ENCODE assay signal across 9 cellular contexts in genomic region chrX:78708171-78708570, GRCh38. TPM values are rescaled to one million over a fixed set of nuclear protein-coding genes. Genes with fewer than 3 reads are reported as not detected.
DNase-seq lines count a peak whose midpoint lies in the region; ATAC-seq and TF ChIP-seq lines count a peak whose summit lies in the region.
"Had no signal": no experiment of that assay in that cellular context is flagged by ENCODE, and none has a peak within 500 bp of the region (broad histone marks: within the 10 kb centered on the region; RNA-seq: fewer than 3 reads in every experiment).

No MANE protein-coding gene starts in this region.

- H4K20me1 ChIP-seq in GM23248 (ENCODE audit: insufficient read depth) (no peaks in the 10 kb centered on the region), hepatocyte (ENCODE audit: insufficient read depth, poor library complexity, severe bottlenecking) (no peaks in the 10 kb centered on the region)

- in situ Hi-C loops in GM23248 (cut with MboI) = no loop called here

- no peaks in the 10 kb centered on the region for H3K9me3 ChIP-seq in GM23248 (ENCODE audit: low read depth)
- H3K9me3 ChIP-seq in SJSA1 (replicated peaks) = no peaks in the 10 kb centered on the region
- no peaks in the 10 kb centered on the region for H3K9me3 ChIP-seq in hepatocyte (ENCODE audit: low read depth)
- H3K9me3 ChIP-seq: gastrocnemius medialis had no signal

- H3K79me2 ChIP-seq in GM23248 (ENCODE audit: insufficient read depth) (no peaks in the 10 kb centered on the region), hepatocyte (no peaks in the 10 kb centered on the region)

- 0 to 14% methylated on average over 2 to 3 of the region's 3 CpGs for WGBS in GM23248 (ENCODE audit: low coverage in 1 of 2, low lambda C conversion rate in 2 of 2, missing lambda C conversion rate in 2 of 2), 2 experiments
- 42% methylated on average over 3 of the region's 3 CpGs for WGBS in hepatocyte (ENCODE audit: low lambda C conversion rate, missing lambda C conversion rate)

- H3K9me2 ChIP-seq in GM23248 (ENCODE audit: insufficient read depth) (no peaks in the 10 kb centered on the region), hepatocyte (replicated peaks; ENCODE audit: insufficient read depth) (no peaks in the 10 kb centered on the region)

- TF ChIP-seq CTCF in hepatocyte (IDR thresholded peaks at IDR 0.05; ENCODE audit: poor library complexity) = peak; percentile 27

- ATAC-seq in GM21825 (IDR thresholded peaks at IDR 0.05; ENCODE audit: unreplicated experiment) (no peak), HG03565 (IDR thresholded peaks at IDR 0.05; ENCODE audit: unreplicated experiment) (no peak), HG03354 (IDR thresholded peaks at IDR 0.05; ENCODE audit: poor library complexity, severe bottlenecking, unreplicated experiment) (no peak)
- ATAC-seq: gastrocnemius medialis had no signal

- H3K9ac ChIP-seq in GM23248 = no peak overlapping the region

- H3K4me3 ChIP-seq in GM23248 = no peak overlapping the region
- H3K4me3 ChIP-seq in SJSA1 = no peak overlapping the region
- H3K4me3 ChIP-seq in hepatocyte = no peak overlapping the region
- H3K4me3 ChIP-seq: gastrocnemius medialis had no signal

- H3K4me1 ChIP-seq in GM23248 (ENCODE audit: insufficient read depth) = no peaks in the 10 kb centered on the region
- H3K4me1 ChIP-seq in SJSA1 (replicated peaks) = no peaks in the 10 kb centered on the region
- H3K4me1 ChIP-seq in hepatocyte (ENCODE audit: insufficient read depth) = no peaks in the 10 kb centered on the region
- H3K4me1 ChIP-seq: gastrocnemius medialis had no signal

- no peaks in the 10 kb centered on the region for H3F3A ChIP-seq in GM23248 (ENCODE audit: insufficient read depth)

- H3K27me3 ChIP-seq in GM23248 (replicated peaks; ENCODE audit: insufficient read depth) (no peaks in the 10 kb centered on the region), SJSA1 (replicated peaks) (no peaks in the 10 kb centered on the region), hepatocyte (no peaks in the 10 kb centered on the region)
- H3K27me3 ChIP-seq: gastrocnemius medialis had no signal

- DNase-seq in AG08395 (ENCODE audit: low spot score) = peak; percentile 54
- peak; percentile 57 for DNase-seq in GM23248
- peak; percentile 10 to 26 for DNase-seq in SJSA1 (ENCODE audit: low read depth in 1 of 2, low spot score in 2 of 2)
- peak; percentile 9 for DNase-seq in hepatocyte (ENCODE audit: low spot score)
- no peak for DNase-seq in 8988T

- H3K27ac ChIP-seq in GM23248 (no peak overlapping the region), SJSA1 (no peak overlapping the region), hepatocyte (no peak overlapping the region)
- H3K27ac ChIP-seq: gastrocnemius medialis had no signal

- H3K36me3 ChIP-seq in GM23248 (ENCODE audit: low read depth) (no peaks in the 10 kb centered on the region), SJSA1 (no peaks in the 10 kb centered on the region), hepatocyte (replicated peaks; ENCODE audit: insufficient read depth, low read depth) (no peaks in the 10 kb centered on the region)
- H3K36me3 ChIP-seq: gastrocnemius medialis had no signal

- H3K4me2 ChIP-seq in GM23248 (ENCODE audit: unreplicated experiment) (no peak overlapping the region), hepatocyte (no peak overlapping the region)

- H2AFZ ChIP-seq in GM23248 (no peak overlapping the region), hepatocyte (no peak overlapping the region)

RNA-seq across cellular contexts. Expression of gene LPAR4, which starts 39.3 kb away (rescaled TPM):
- not detected in 2 replicates for total RNA-seq in GM23248 (2014; rRNA removed; shearing (Covaris generic))
- not detected in 2 replicates for polyA plus RNA-seq in GM23248 (2016; fragmentation: Nextera tagmentation; extraction: Ambion mirVana)
- 0.61 and 2.4 TPM in 2 replicates for total RNA-seq in SJSA1 (2014; rRNA removed; shearing (Covaris generic))
- total RNA-seq in hepatocyte = 0.16 and 0.47 TPM in 2 replicates
- polyA plus RNA-seq in hepatocyte = 0.23 TPM in 1 of 2 replicates, not detected in the other

RNA-seq across cellular contexts. Expression of gene RTL3, which starts 49.0 kb away (rescaled TPM):
- total RNA-seq in GM23248 (2014; rRNA removed; shearing (Covaris generic)) = under 0.01 and 0.11 TPM in 2 replicates
- polyA plus RNA-seq in GM23248 (2016; fragmentation: Nextera tagmentation; extraction: Ambion mirVana) (0.18 and 0.39 TPM in 2 replicates), hepatocyte (not detected in 2 replicates)
- 2.4 and 2.7 TPM in 2 replicates for total RNA-seq in SJSA1 (2014; rRNA removed; shearing (Covaris generic))
- not detected in 2 replicates for total RNA-seq in hepatocyte
